ENCODE assay signal across 14 cellular contexts in the genomic region with DNA sequence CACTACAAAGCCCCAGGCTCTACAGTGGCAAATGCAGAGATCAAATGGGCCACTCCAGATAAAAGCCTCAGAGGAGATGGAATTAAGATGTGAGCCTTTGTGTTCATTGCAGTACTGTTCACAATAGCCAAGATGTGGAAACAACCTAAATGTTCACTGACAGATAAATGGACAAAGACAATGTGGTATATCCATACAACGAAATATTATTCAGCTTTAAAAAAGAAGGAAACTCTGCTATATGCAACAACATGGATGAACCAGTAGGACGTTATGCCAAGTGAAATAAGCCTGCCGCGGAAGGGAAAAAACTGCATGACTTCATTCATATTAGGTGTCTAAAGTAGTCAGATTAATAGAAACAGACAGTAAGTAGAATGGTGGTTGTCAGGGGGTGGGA.
DNase-seq lines count a peak whose midpoint lies in the region; ATAC-seq and TF ChIP-seq lines count a peak whose summit lies in the region.
"Had no signal": no experiment of that assay in that cellular context is flagged by ENCODE, and none has a peak within 500 bp of the region (broad histone marks: within the 10 kb centered on the region; RNA-seq: fewer than 3 reads in every experiment).

No MANE protein-coding gene starts in this region.

- TF ChIP-seq POLR2A in prostate gland (IDR thresholded peaks at IDR 0.05), result no peak

- TF ChIP-seq CTCF in Panc1 (IDR thresholded peaks at IDR 0.05) (no peak), prostate gland (IDR thresholded peaks at IDR 0.05) (no peak)

- POLR2A ChIA-PET in Panc1 (lab: Charles Lee), result no interaction called here

- WGBS in prostate gland, result 84% methylated on average over 4 of the region's 4 CpGs

- BruUV-seq in Panc1 (replicated peaks; lab: Mats Ljungman, UMichigan), result no TSS peak

- H3K4me3 ChIP-seq in Panc1 (ENCODE audit: low read depth in 2 of 2, low read length in 2 of 2) (no peak overlapping the region), prostate gland (no peak overlapping the region)
- H3K4me3 ChIP-seq: A549; BLaER1 treated with 17β-estradiol and CSF1 and Interleukin-3, amounts not matched to agents 10 nM and 100 nM; HAP-1 had no signal

- no peaks in the 10 kb centered on the region for H3K4me1 ChIP-seq in Panc1 (ENCODE audit: control insufficient read depth, insufficient read depth, low read length)
- H3K4me1 ChIP-seq in prostate gland (replicated peaks), result no peaks in the 10 kb centered on the region
- H3K4me1 ChIP-seq: A549; BE2C; BLaER1 treated with 17β-estradiol and CSF1 and Interleukin-3, amounts not matched to agents 10 nM and 100 nM; HAP-1 had no signal

- H3K27me3 ChIP-seq in Panc1 (ENCODE audit: control insufficient read depth, insufficient read depth, low read length) (peaks cover 27% of the 10 kb centered on the region), prostate gland (replicated peaks; ENCODE audit: insufficient read depth) (no peaks in the 10 kb centered on the region)
- H3K27me3 ChIP-seq: BE2C; BLaER1 treated with 17β-estradiol and CSF1 and Interleukin-3, amounts not matched to agents 10 nM and 100 nM had no signal

- H3K9me3 ChIP-seq in Panc1 (ENCODE audit: control insufficient read depth, insufficient read depth, low read depth, low read length), result no peaks in the 10 kb centered on the region
- no peaks in the 10 kb centered on the region for H3K9me3 ChIP-seq in prostate gland
- H3K9me3 ChIP-seq: HAP-1 had no signal

- no peak for DNase-seq in Panc1 (ENCODE audit: low read depth, low spot score)
- DNase-seq in KBM-7, result no peak
- no peak for DNase-seq in prostate gland (ENCODE audit: low spot score)
- DNase-seq in HK-2 (ENCODE audit: unreplicated experiment), result no peak
- DNase-seq: DMS 273 treated with DMSO at 0.1 percent for 48 hours, DMS79, GF-D8, GOT3 had no signal

- H3K36me3 ChIP-seq in Panc1 (ENCODE audit: control insufficient read depth, insufficient read depth, low read length) (no peaks in the 10 kb centered on the region), prostate gland (no peaks in the 10 kb centered on the region)
- H3K36me3 ChIP-seq: BE2C; BLaER1 treated with 17β-estradiol and CSF1 and Interleukin-3, amounts not matched to agents 10 nM and 100 nM; HAP-1 had no signal

- H3K27ac ChIP-seq in Panc1 (ENCODE audit: low read length), result no peak overlapping the region
- H3K27ac ChIP-seq in prostate gland, result no peak overlapping the region
- H3K27ac ChIP-seq: A549; BLaER1 treated with 17β-estradiol and CSF1 and Interleukin-3, amounts not matched to agents 10 nM and 100 nM had no signal

- intact Hi-C loops in Panc1 (cut with micrococcal nuclease; ENCODE audit: unreplicated experiment), result loop anchor here (2.0 kb wide), 1 partner anchor 200 kb away; no protein-coding TSS in a partner anchor
- intact Hi-C loops in prostate gland (cut with DNase I), result no loop called here

- in situ Hi-C loops in Panc1 (cut with HindIII; ENCODE audit: low pct_unique_long_range_greater_than_20kb, low sequenced_read_pairs), result no loop called here
- in situ Hi-C loops in KBM-7 (cut with MboI; ENCODE audit: low pct_unique_long_range_greater_than_20kb, low sequenced_read_pairs), result no loop called here

- peak; percentile 6 for ATAC-seq in GM18511 (IDR thresholded peaks at IDR 0.05; ENCODE audit: unreplicated experiment)
- peak; percentile 3 for ATAC-seq in HG02885 (IDR thresholded peaks at IDR 0.05; ENCODE audit: poor library complexity, unreplicated experiment)
- 0 out of 2 replicates have a peak, but pooled peaks have one; percentile 14 for ATAC-seq in Panc1

- CTCF ChIA-PET in Panc1 (lab: Charles Lee), result interaction anchor here (0.5 to 2.5 kb wide), 4 partner anchors 13 to 178 kb away, joined by 3 to 13 read pairs (median 7); no protein-coding TSS in a partner anchor
